ENCODE assay signal across 8 cellular contexts in genomic region chr5:154811653-154812465, GRCh38. TPM values are rescaled to one million over a fixed set of nuclear protein-coding genes. Genes with fewer than 3 reads are reported as not detected.
DNase-seq lines count a peak whose midpoint lies in the region; ATAC-seq and TF ChIP-seq lines count a peak whose summit lies in the region.

No MANE protein-coding gene starts in this region.

- ATAC-seq in left lung (peak; percentile 89), HG02678 (IDR thresholded peaks at IDR 0.05; ENCODE audit: unreplicated experiment) (no peak)

- no peak overlapping the region for H3K4me3 Mint-ChIP-seq in chondrocyte (ENCODE audit: unreplicated experiment)

- no peak overlapping the region for H2AFZ ChIP-seq in GM23248

- DNase-seq in D341Med (ENCODE audit: low spot score) (peak; percentile 82), GM23248 (peak; percentile 73), NCI-H2081 (lab: John Stamatoyannopoulos, UW) (peak; percentile 48 to 51), chondrocyte (ENCODE audit: low spot score) (no peak), left lung (peak in 1 of 2 donors; percentile 52)
- DNase-seq in activated CD4-positive, CD25-positive, alpha-beta regulatory T cell treated with anti-CD3 and anti-CD28 coated beads, Interleukin-2, amount 50 U/mL, for 72 hours: peak; percentile 54
- peak; percentile 33 to 38 (median 38) for DNase-seq in stimulated activated CD4-positive, alpha-beta T cell treated with anti-CD3 and anti-CD28 coated beads, TNF-alpha, amount 100 ng/mL, for 4 hours (ENCODE audit: low read depth in 3 of 3)

- no peaks in the 10 kb centered on the region for H4K20me1 ChIP-seq in GM23248 (ENCODE audit: insufficient read depth)

- H3K4me3 ChIP-seq in GM23248: no peak overlapping the region
- H3K4me3 ChIP-seq in left lung: no peak overlapping the region

- H3K36me3 ChIP-seq in GM23248 (ENCODE audit: low read depth) (peaks cover 51% of the 10 kb centered on the region), left lung (peaks cover 0 to 99% of the 10 kb centered on the region in 2 donors)

- peaks cover 24% of the 10 kb centered on the region for H3K79me2 ChIP-seq in GM23248 (ENCODE audit: insufficient read depth)

- H3K9me3 ChIP-seq in GM23248 (ENCODE audit: low read depth): no peaks in the 10 kb centered on the region
- H3K9me3 ChIP-seq in left lung: no peaks in the 10 kb centered on the region

- H3K27me3 ChIP-seq in GM23248 (replicated peaks; ENCODE audit: insufficient read depth) (no peaks in the 10 kb centered on the region), left lung (no peaks in the 10 kb centered on the region)

- peaks cover 14% of the 10 kb centered on the region for H3F3A ChIP-seq in GM23248 (ENCODE audit: insufficient read depth)

- peaks cover 3% of the 10 kb centered on the region for H3K4me1 Mint-ChIP-seq in chondrocyte (ENCODE audit: low read depth)

- H3K27ac Mint-ChIP-seq in chondrocyte (ENCODE audit: unreplicated experiment): peak overlapping the region; percentile 80

- H3K9ac ChIP-seq in GM23248: no peak overlapping the region

- H3K4me1 ChIP-seq in GM23248 (ENCODE audit: insufficient read depth): no peaks in the 10 kb centered on the region
- peaks cover 0 to 16% of the 10 kb centered on the region in 2 donors for H3K4me1 ChIP-seq in left lung

- TF ChIP-seq CTCF in chondrocyte (IDR thresholded peaks at IDR 0.05) (peak; percentile 95), left lung (IDR thresholded peaks at IDR 0.05) (peak; percentile 68 to 93)

- H3K4me2 ChIP-seq in GM23248 (ENCODE audit: unreplicated experiment): no peak overlapping the region

- no peak overlapping the region for H3K27ac ChIP-seq in GM23248
- no peak overlapping the region for H3K27ac ChIP-seq in left lung

- peaks cover 51% of the 10 kb centered on the region for H3K36me3 Mint-ChIP-seq in chondrocyte (ENCODE audit: low read depth)

- in situ Hi-C loops in GM23248 (cut with MboI): loop anchor here (10.0 to 25.0 kb wide), 2 partner anchors 167 to 350 kb away; no protein-coding TSS in a partner anchor

- H3K9me3 Mint-ChIP-seq in chondrocyte (ENCODE audit: low read depth): no peaks in the 10 kb centered on the region

- H3K9me2 ChIP-seq in GM23248 (ENCODE audit: insufficient read depth): no peaks in the 10 kb centered on the region

- no peaks in the 10 kb centered on the region for H3K27me3 Mint-ChIP-seq in chondrocyte (ENCODE audit: low read depth)

- intact Hi-C loops in left lung (cut with DNase I): loop anchor here in 1 of 2 donors (5.0 kb wide), 1 partner anchor 160 kb away; no protein-coding TSS in a partner anchor

- 76% methylated on average over 3 of the region's 3 CpGs for WGBS in GM23248 (ENCODE audit: low coverage in 1 of 2, low lambda C conversion rate in 2 of 2, missing lambda C conversion rate in 2 of 2), 2 experiments

RNA-seq across cellular contexts. Expression of gene FAXDC2, which starts 38.5 kb away (rescaled TPM):
- total RNA-seq in GM23248 (2014; rRNA removed; shearing (Covaris generic)): 10.3 and 12.8 TPM in 2 replicates
- 5.4 and 6.7 TPM in 2 replicates for polyA plus RNA-seq in GM23248 (2016; fragmentation: Nextera tagmentation; extraction: Ambion mirVana)
- 2.3 to 6.1 TPM (median 2.5 TPM) in 3 replicates for total RNA-seq in chondrocyte
- 10 to 100 TPM; 17.9 to 41.9 TPM for total RNA-seq in left lung

RNA-seq across cellular contexts. Expression of gene CNOT8, which starts 46.6 kb away (rescaled TPM):
- 73.6 and 91.8 TPM in 2 replicates for total RNA-seq in GM23248 (2014; rRNA removed; shearing (Covaris generic))
- 67.0 and 69.2 TPM in 2 replicates for polyA plus RNA-seq in GM23248 (2016; fragmentation: Nextera tagmentation; extraction: Ambion mirVana)
- 35.3 to 37.0 TPM (median 36.3 TPM) in 3 replicates for total RNA-seq in chondrocyte
- 10 to 100 TPM; 65.8 to 75.9 TPM for total RNA-seq in left lung

RNA-seq across cellular contexts. Expression of gene LARP1, which starts 56.7 kb away (rescaled TPM):
- total RNA-seq in GM23248 (2014; rRNA removed; shearing (Covaris generic)): 59.9 and 81.9 TPM in 2 replicates
- 30.2 and 33.8 TPM in 2 replicates for polyA plus RNA-seq in GM23248 (2016; fragmentation: Nextera tagmentation; extraction: Ambion mirVana)
- total RNA-seq in chondrocyte (225 to 272 TPM (median 258 TPM) in 3 replicates), left lung (100 to 1,000 TPM; 126 to 172 TPM)
